15 cellular contexts compared by ENCODE assay signal in the genomic region with DNA sequence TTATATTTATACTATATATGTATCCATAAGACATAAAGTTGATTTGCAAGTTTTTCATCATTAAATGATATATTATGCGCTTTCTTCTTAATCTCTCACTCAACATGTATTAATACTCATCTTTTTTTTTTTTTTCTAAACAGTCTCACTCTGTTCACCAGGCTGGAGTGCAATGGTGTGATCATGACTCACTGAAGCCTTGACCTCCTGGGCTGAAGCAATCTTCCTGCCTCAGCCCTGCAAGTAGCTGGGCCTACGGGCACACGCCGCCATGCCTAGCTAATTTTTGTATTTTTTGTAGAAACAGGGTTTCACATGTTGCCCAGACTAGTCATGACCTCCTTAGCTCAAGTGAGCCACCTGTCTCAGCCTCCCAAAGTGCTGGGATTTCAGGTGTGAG. TPM values are rescaled to one million over a fixed set of nuclear protein-coding genes. Genes with fewer than 3 reads are reported as not detected.
A peak's percentile ranks its signal among the peaks of the same experiment; 100 is the strongest.
DNase-seq lines count a peak whose midpoint lies in the region; ATAC-seq, FAIRE-seq and TF ChIP-seq lines count a peak whose summit lies in the region.
"Had no signal": no experiment of that assay in that cellular context is flagged by ENCODE, and none has a peak within 500 bp of the region (broad histone marks: within the 10 kb centered on the region; RNA-seq: fewer than 3 reads in every experiment).

No MANE protein-coding gene starts in this region.

- no peak overlapping the region for H3K14ac ChIP-seq in mesenchymal stem cell (ENCODE audit: low read length in 2 of 2)

- H3K79me1 ChIP-seq in mesenchymal stem cell (replicated peaks; ENCODE audit: low read length, poor library complexity, severe bottlenecking) = no peaks in the 10 kb centered on the region

- TF ChIP-seq CTCF in CD14-positive monocyte (IDR thresholded peaks at IDR 0.05) = no peak
- no peak for TF ChIP-seq CTCF in bronchial epithelial cell (IDR thresholded peaks at IDR 0.05; ENCODE audit: insufficient read depth, low read length, severe bottlenecking)
- TF ChIP-seq CTCF in GM10248 (IDR thresholded peaks at IDR 0.05; ENCODE audit: control extremely low read depth, extremely low read depth, low read depth, missing control alignments) = no peak

- no peak for ATAC-seq in HG03439 (IDR thresholded peaks at IDR 0.05; ENCODE audit: unreplicated experiment)

- H3K27ac ChIP-seq in mesenchymal stem cell (ENCODE audit: low read length, poor library complexity, severe bottlenecking) = peak overlapping the region; percentile 85
- H3K27ac ChIP-seq: esophagus squamous epithelium, SK-N-MC had no signal

- peak overlapping the region; percentile 85 to 96 (median 93) for H3K27ac Mint-ChIP-seq in CD14-positive monocyte

- H2BK15ac ChIP-seq in mesenchymal stem cell (ENCODE audit: low read depth, poor library complexity, severe bottlenecking) = no peak overlapping the region

- peaks cover 0 to 2% (median 0%) of the 10 kb centered on the region in 3 donors for H3K27me3 Mint-ChIP-seq in CD14-positive monocyte (ENCODE audit: low read depth in 3 of 3)

- H2BK5ac ChIP-seq in mesenchymal stem cell (ENCODE audit: low read depth, low read length, poor library complexity, severe bottlenecking) = no peak overlapping the region

- H2BK120ac ChIP-seq in mesenchymal stem cell (ENCODE audit: low read depth, low read length) = peak overlapping the region; percentile 89

- H3K36me3 ChIP-seq in bronchial epithelial cell (ENCODE audit: control insufficient read depth, insufficient read depth, low read length) (no peaks in the 10 kb centered on the region), mesenchymal stem cell (ENCODE audit: control insufficient read depth in 1 of 2, insufficient read depth in 2 of 2, low read depth in 1 of 2, low read length in 2 of 2) (no peaks in the 10 kb centered on the region), HAP-1 (replicated peaks) (no peaks in the 10 kb centered on the region)
- H3K36me3 ChIP-seq: BLaER1 treated with 17β-estradiol and CSF1 and Interleukin-3, amounts not matched to agents 10 nM and 100 nM; esophagus squamous epithelium had no signal

- no peak overlapping the region for H3K4me3 Mint-ChIP-seq in CD14-positive monocyte

- H3K9me3 Mint-ChIP-seq in CD14-positive monocyte = peaks cover 0 to 7% (median 0%) of the 10 kb centered on the region in 7 donors

- H4K91ac ChIP-seq in mesenchymal stem cell (ENCODE audit: low read length) = no peak overlapping the region

- 17% methylated on average over 4 of the region's 4 CpGs for WGBS in mesenchymal stem cell

- H3K4me3 ChIP-seq in bronchial epithelial cell (ENCODE audit: low read depth, low read length) (no peak overlapping the region), mesenchymal stem cell (ENCODE audit: insufficient read depth in 1 of 2, low read depth in 1 of 2, low read length in 2 of 2) (no peak overlapping the region), HAP-1 (no peak overlapping the region)
- H3K4me3 ChIP-seq: BLaER1 treated with 17β-estradiol and CSF1 and Interleukin-3, amounts not matched to agents 10 nM and 100 nM; esophagus squamous epithelium; SK-N-MC had no signal

- H3K27me3 ChIP-seq in bronchial epithelial cell (ENCODE audit: control insufficient read depth, insufficient read depth, low read length) (no peaks in the 10 kb centered on the region), mesenchymal stem cell (ENCODE audit: control insufficient read depth in 1 of 2, insufficient read depth in 1 of 2, low read length in 2 of 2) (no peaks in the 10 kb centered on the region), HAP-1 (ENCODE audit: low read depth) (no peaks in the 10 kb centered on the region)
- H3K27me3 ChIP-seq: esophagus squamous epithelium had no signal

- in situ Hi-C loops in HAP-1 (cut with MboI; ENCODE audit: low sequenced_read_pairs) = no loop called here

- POLR2A ChIA-PET in GM10248 (lab: Yijun Ruan, JAX) = no interaction called here

- peak overlapping the region; percentile 65 for H3K9ac ChIP-seq in mesenchymal stem cell (ENCODE audit: low read length)
- H3K9ac ChIP-seq: BLaER1 treated with 17β-estradiol and CSF1 and Interleukin-3, amounts not matched to agents 10 nM and 100 nM had no signal

- CTCF ChIA-PET in GM10248 (lab: Yijun Ruan, JAX) = interaction anchor here (1.8 kb wide), 1 partner anchor 12 kb away, joined by 5 read pairs; no protein-coding TSS in a partner anchor

- peak overlapping the region; percentile 72 to 79 for H3K18ac ChIP-seq in mesenchymal stem cell (ENCODE audit: low read depth in 1 of 2, low read length in 2 of 2)

- no peak overlapping the region for H3K23ac ChIP-seq in mesenchymal stem cell (ENCODE audit: low read length in 2 of 2)

- peak overlapping the region in 1 of 2 experiments; percentile 94 for H2BK12ac ChIP-seq in mesenchymal stem cell (ENCODE audit: low read length in 2 of 2)

- no peak overlapping the region for H3K4me2 ChIP-seq in mesenchymal stem cell (ENCODE audit: low read length, poor library complexity, severe bottlenecking)

- peak; percentile 92 for DNase-seq in CD14-positive monocyte (ENCODE audit: low spot score)
- peak; percentile 91 for DNase-seq in NCI-H226
- DNase-seq in bronchial epithelial cell (ENCODE audit: low read depth) = peak; percentile 95
- DNase-seq in mesenchymal stem cell = peak; percentile 96
- no peak for DNase-seq in NCI-H1436 (lab: John Stamatoyannopoulos, UW)
- no peak for DNase-seq in HAP-1 (ENCODE audit: low spot score in 2 of 2)
- DNase-seq in GM10248 (ENCODE audit: extremely low spot score) = no peak
- DNase-seq: amygdala; esophagus squamous epithelium; mesendoderm; NCI-H2171; stimulated activated CD8-positive, alpha-beta memory T cell treated with anti-CD3 and anti-CD28 coated beads, Interleukin-4, amount 100 ng/mL, for 48 hours had no signal

- no peak overlapping the region for H2AK5ac ChIP-seq in mesenchymal stem cell (ENCODE audit: low read length, severe bottlenecking)

- H3K4me1 ChIP-seq in mesenchymal stem cell (ENCODE audit: control insufficient read depth, insufficient read depth, low read depth, low read length) = peaks cover 4% of the 10 kb centered on the region
- H3K4me1 ChIP-seq in HAP-1 = peaks cover 5% of the 10 kb centered on the region

- no peak for FAIRE-seq in bronchial epithelial cell (lab: Jason Lieb, UNC)

- H3K9me3 ChIP-seq in mesenchymal stem cell (ENCODE audit: control insufficient read depth, low read length) (no peaks in the 10 kb centered on the region), HAP-1 (no peaks in the 10 kb centered on the region)
- H3K9me3 ChIP-seq: esophagus squamous epithelium had no signal

- intact Hi-C loops in CD14-positive monocyte (cut with micrococcal nuclease) = loop anchor here in 1 of 2 donors (5.0 kb wide), 1 partner anchor 51 kb away; a partner anchor contains a TSS

- H3K36me3 Mint-ChIP-seq in CD14-positive monocyte = peaks cover 0 to 2% of the 10 kb centered on the region in 2 donors

- H2AFZ ChIP-seq in mesenchymal stem cell (ENCODE audit: low read depth, low read length) = no peak overlapping the region

- peaks cover 53% of the 10 kb centered on the region for H3K4me1 Mint-ChIP-seq in CD14-positive monocyte

- H3K4ac ChIP-seq in mesenchymal stem cell (ENCODE audit: low read depth in 1 of 2, low read length in 2 of 2) = peak overlapping the region in 1 of 2 experiments; percentile 80

- H4K8ac ChIP-seq in mesenchymal stem cell (ENCODE audit: low read length) = peak overlapping the region; percentile 55

RNA-seq across cellular contexts. Expression of a gene that starts 51.4 kb away (rescaled TPM):
- polyA plus RNA-seq in CD14-positive monocyte = 1 to 10 TPM; 1.0 to 4.0 TPM
- 19.7 and 22.0 TPM in 2 replicates for total RNA-seq in bronchial epithelial cell
- polyA plus RNA-seq in mesenchymal stem cell (2013, experiment 1 of 2) = 31.1 TPM
- polyA plus RNA-seq in mesenchymal stem cell (2013, experiment 2 of 2) = 32.2 TPM

Comparison
In these comparisons a context has a peak if more than half of its experiments do, and no peak if none do; other contexts are left out.
1. DNase-seq: peak in CD14-positive monocyte (single experiment), NCI-H226 (single experiment), bronchial epithelial cell (single experiment) and mesenchymal stem cell (single experiment); none in NCI-H1436 (single experiment), HAP-1 (0 of 2) and GM10248 (single experiment).